Comparison of ENCODE assay signal across 22 cellular contexts in the genomic region with DNA sequence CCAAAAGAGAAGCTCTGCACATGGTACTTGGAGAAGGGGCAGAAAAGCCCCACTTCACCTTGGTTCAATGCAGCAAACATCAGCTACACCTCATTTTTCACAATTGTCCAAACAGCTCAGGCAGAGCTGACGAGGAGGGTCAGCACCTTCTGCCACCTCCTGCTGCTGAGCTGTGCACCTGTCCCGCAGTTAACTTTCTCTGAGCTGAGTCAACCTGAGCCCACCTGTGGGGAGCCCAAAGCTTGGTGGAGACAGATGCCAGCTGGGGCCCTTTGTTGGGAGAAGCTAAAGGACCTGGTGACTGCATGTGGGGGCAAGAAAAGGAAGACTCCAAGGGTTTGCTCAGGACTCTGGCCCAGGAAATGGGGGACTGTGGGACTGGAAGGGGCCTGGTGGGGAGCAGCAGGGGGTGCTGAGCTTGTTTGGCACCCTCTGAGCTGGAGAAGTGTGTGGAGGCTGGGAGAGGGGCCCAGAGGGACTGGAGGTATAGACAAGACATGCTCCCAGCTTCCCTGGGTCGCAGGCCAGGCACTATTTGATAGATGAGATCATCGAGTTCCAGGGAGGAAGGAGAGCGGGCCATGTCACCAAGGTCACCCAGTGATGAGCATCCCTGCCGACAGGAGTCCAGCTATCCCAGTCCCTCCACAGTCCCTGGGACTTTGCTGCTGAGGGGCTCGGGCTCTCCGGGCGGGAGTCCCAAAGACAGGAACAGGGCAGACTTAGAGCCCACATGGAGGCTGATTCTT. TPM values are rescaled to one million over a fixed set of nuclear protein-coding genes. Genes with fewer than 3 reads are reported as not detected.
DNase-seq lines count a peak whose midpoint lies in the region; ATAC-seq and TF ChIP-seq lines count a peak whose summit lies in the region.
"Had no signal": no experiment of that assay in that cellular context is flagged by ENCODE, and none has a peak within 500 bp of the region (broad histone marks: within the 10 kb centered on the region; RNA-seq: fewer than 3 reads in every experiment).

No MANE protein-coding gene starts in this region.

- H3K9me3 ChIP-seq in adrenal gland (replicated peaks in 1 of 3) (no peaks in the 10 kb centered on the region), OCI-LY7 (ENCODE audit: low read length) (no peaks in the 10 kb centered on the region)
- H3K9me3 ChIP-seq: A549, ascending aorta, neutrophil had no signal

- H3K27ac ChIP-seq in adrenal gland = no peak overlapping the region
- H3K27ac ChIP-seq in OCI-LY7 (ENCODE audit: low read depth, low read length, poor library complexity, severe bottlenecking) = no peak overlapping the region
- H3K27ac ChIP-seq: A549, ascending aorta, neutrophil had no signal

- no peak for ATAC-seq in HG02588 (IDR thresholded peaks at IDR 0.05; ENCODE audit: unreplicated experiment)
- ATAC-seq: A549; activated CD4-positive, alpha-beta T cell treated with anti-CD3 and anti-CD28 coated beads for 36 hours; left cardiac atrium; right cardiac atrium; stimulated activated naive CD8-positive, alpha-beta T cell treated with anti-CD3 and anti-CD28 coated beads, Interleukin-15, amount 100 ng/mL, for 72 hours had no signal

- no peak overlapping the region for H3K4me2 ChIP-seq in OCI-LY7 (ENCODE audit: low read length)
- H3K4me2 ChIP-seq: A549 had no signal

- peak overlapping the region; percentile 96 for H3K27ac Mint-ChIP-seq in progenitor cell of endocrine pancreas
- H3K27ac Mint-ChIP-seq: activated CD4-positive, alpha-beta T cell treated with anti-CD3 and anti-CD28 coated beads for 36 hours had no signal

- TF ChIP-seq CTCF in adrenal gland (IDR thresholded peaks at IDR 0.05) (no peak), progenitor cell of endocrine pancreas (IDR thresholded peaks at IDR 0.05; ENCODE audit: unreplicated experiment) (no peak), OCI-LY7 (conservative IDR thresholded peaks at IDR 0.05; ENCODE audit: low read length) (no peak)

- no peaks in the 10 kb centered on the region for H3K36me3 Mint-ChIP-seq in progenitor cell of endocrine pancreas (ENCODE audit: insufficient read depth)

- no peak overlapping the region for H3K4me3 ChIP-seq in adrenal gland
- no peak overlapping the region for H3K4me3 ChIP-seq in OCI-LY7 (ENCODE audit: low read depth, low read length, poor library complexity, severe bottlenecking)
- H3K4me3 ChIP-seq: A549, ascending aorta had no signal

- no peaks in the 10 kb centered on the region for H4K20me1 ChIP-seq in OCI-LY7 (ENCODE audit: insufficient read depth, low read length)

- H3K4me1 ChIP-seq in adrenal gland (replicated peaks in 1 of 2) (peaks cover 0 to 3% of the 10 kb centered on the region in 2 donors), OCI-LY7 (ENCODE audit: insufficient read depth, low read length, poor library complexity, severe bottlenecking) (peaks cover 17% of the 10 kb centered on the region)

- POLR2A ChIA-PET in OCI-LY7 (lab: Charles Lee) = interaction anchor here (0.7 kb wide), 1 partner anchor 231 kb away, joined by 3 read pairs; no protein-coding TSS in a partner anchor

- TF ChIP-seq POLR2A in adrenal gland (IDR thresholded peaks at IDR 0.05) = no peak

- H3K36me3 ChIP-seq in adrenal gland (replicated peaks in 1 of 2) (no peaks in the 10 kb centered on the region), OCI-LY7 (ENCODE audit: insufficient read depth, low read length) (no peaks in the 10 kb centered on the region)
- H3K36me3 ChIP-seq: ascending aorta, neutrophil had no signal

- BruUV-seq in OCI-LY7 (replicated peaks; lab: Mats Ljungman, UMichigan) = no TSS peak

- DNase-seq in NCI-H510A treated with DMSO at 0.1 percent for 48 hours (lab: John Stamatoyannopoulos, UW) (peak; percentile 69), NCI-H510A (lab: John Stamatoyannopoulos, UW) (no peak), NCI-H146 (lab: John Stamatoyannopoulos, UW) (peak; percentile 91), adrenal gland (peak in 4 of 7 donors; percentile 29 to 51 (median 38)), progenitor cell of endocrine pancreas (ENCODE audit: low spot score, unreplicated experiment) (no peak), NCI-H1105 (lab: John Stamatoyannopoulos, UW) (no peak), OCI-LY7 (ENCODE audit: low spot score) (no peak)
- DNase-seq: activated CD4-positive, alpha-beta T cell treated with anti-CD3 and anti-CD28 coated beads for 36 hours; activated CD8-positive, alpha-beta memory T cell treated with anti-CD3 and anti-CD28 coated beads, Interleukin-2, amount 50 U/mL, for 4 hours; left cardiac atrium; midbrain; MV-4-11; NCI-H2107; right cardiac atrium; stimulated activated naive CD8-positive, alpha-beta T cell treated with anti-CD3 and anti-CD28 coated beads, Interleukin-15, amount 100 ng/mL, for 72 hours had no signal

- CTCF ChIA-PET in OCI-LY7 (lab: Charles Lee; ENCODE audit: unreplicated experiment) = interaction anchor here (0.6 kb wide), 1 partner anchor 62 kb away, joined by 3 read pairs; no protein-coding TSS in a partner anchor

- peak overlapping the region; percentile 46 for H3K4me3 Mint-ChIP-seq in progenitor cell of endocrine pancreas (ENCODE audit: low read depth)
- H3K4me3 Mint-ChIP-seq: activated CD4-positive, alpha-beta T cell treated with anti-CD3 and anti-CD28 coated beads for 36 hours; stimulated activated naive CD8-positive, alpha-beta T cell treated with anti-CD3 and anti-CD28 coated beads, Interleukin-15, amount 100 ng/mL, for 72 hours had no signal

- 61 to 87% (median 67%) methylated on average over 3 to 9 of the region's 9 CpGs for WGBS in adrenal gland, 4 donors

- H3K27me3 Mint-ChIP-seq in progenitor cell of endocrine pancreas = no peaks in the 10 kb centered on the region
- H3K27me3 Mint-ChIP-seq: activated CD4-positive, alpha-beta T cell treated with anti-CD3 and anti-CD28 coated beads for 36 hours had no signal

- intact Hi-C loops in adrenal gland (cut with DNase I) = no loop called here
- intact Hi-C loops in OCI-LY7 (cut with micrococcal nuclease; ENCODE audit: unreplicated experiment) = no loop called here

- H3K9me2 ChIP-seq in OCI-LY7 (ENCODE audit: insufficient read depth, low read length) = no peaks in the 10 kb centered on the region

- H2AFZ ChIP-seq in OCI-LY7 (ENCODE audit: low read length) = no peak overlapping the region

- H3K27me3 ChIP-seq in adrenal gland = no peaks in the 10 kb centered on the region
- H3K27me3 ChIP-seq: ascending aorta, neutrophil had no signal

- no peaks in the 10 kb centered on the region for H3K9me3 Mint-ChIP-seq in progenitor cell of endocrine pancreas (ENCODE audit: low read depth)
- H3K9me3 Mint-ChIP-seq: stimulated activated naive CD8-positive, alpha-beta T cell treated with anti-CD3 and anti-CD28 coated beads, Interleukin-15, amount 100 ng/mL, for 72 hours had no signal

- H3K79me2 ChIP-seq in OCI-LY7 (ENCODE audit: insufficient read depth, low read depth, low read length) = peaks cover 14% of the 10 kb centered on the region; the same call in 1 of the 2 replicates

- peaks cover 32% of the 10 kb centered on the region for H3K4me1 Mint-ChIP-seq in progenitor cell of endocrine pancreas (ENCODE audit: low read depth)

RNA-seq across cellular contexts. Expression of a gene that starts 53.5 kb away (rescaled TPM):
- total RNA-seq in adrenal gland (under 1 TPM in 4 of 8 donors, not detected in 4; 0.20 to 0.38 (median 0.31) TPM), progenitor cell of endocrine pancreas (1.7 and 2.2 TPM in 2 replicates), OCI-LY7 (2022) (not detected in 2 replicates)
- under 1 TPM; 0.07 to 0.56 (median 0.27) TPM for polyA plus RNA-seq in adrenal gland
- total RNA-seq in OCI-LY7 (2014; rRNA removed; shearing (Covaris generic)) = not detected in 2 replicates
- total RNA-seq: activated CD4-positive, alpha-beta T cell treated with anti-CD3 and anti-CD28 coated beads for 36 hours; ascending aorta; fibroblast of villous mesenchyme; T-helper 2 cell treated with Interferon-gamma antibody and Interleukin-4, amounts not matched to agents 100 ng/mL and 5 ng/mL, for 36 hours; ureter had no signal

Comparison
In these comparisons a context has a peak if more than half of its experiments do, and no peak if none do; other contexts are left out.
1. DNase-seq: peak in NCI-H510A treated with DMSO at 0.1 percent for 48 hours (single experiment), NCI-H146 (single experiment) and adrenal gland (4 of 7); none in NCI-H510A (single experiment), progenitor cell of endocrine pancreas (single experiment), NCI-H1105 (single experiment) and OCI-LY7 (single experiment).